Comparison of ENCODE assay signal across 1 cellular context in the genomic region with DNA sequence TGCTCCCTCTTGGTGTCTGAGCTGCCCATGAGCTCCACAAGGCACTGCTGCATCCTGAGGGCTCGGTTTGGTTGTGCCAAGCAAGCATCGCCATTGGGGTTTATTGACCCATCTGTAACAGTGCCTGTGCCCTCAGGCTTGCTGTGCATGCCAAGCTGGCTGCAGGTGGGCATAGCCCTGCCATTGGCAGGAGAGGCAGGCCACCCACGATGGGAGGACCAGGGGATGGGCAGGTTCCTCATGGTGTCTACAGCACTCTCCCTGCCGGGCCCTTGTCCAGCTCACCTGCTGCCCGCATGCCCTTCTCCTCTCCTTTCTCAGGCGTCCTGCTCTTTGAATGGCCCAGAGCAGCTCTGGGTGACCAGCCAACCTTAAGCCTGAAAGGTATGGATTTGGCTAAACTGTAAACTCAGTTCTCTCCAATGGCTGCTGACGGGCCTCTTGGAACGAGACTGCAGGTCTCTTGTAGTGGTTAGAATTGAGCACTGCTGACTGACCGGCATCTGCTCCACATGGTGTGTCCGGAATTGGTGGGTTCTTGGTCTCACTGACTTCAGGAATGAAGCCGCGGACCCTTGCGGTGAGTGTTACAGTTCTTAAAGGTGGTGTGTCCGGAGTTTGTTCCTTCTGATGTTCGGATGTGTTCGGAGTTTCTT.
TF ChIP-seq lines count a peak whose summit lies in the region.

No MANE protein-coding gene starts in this region.

TF ChIP-seq in H1, 55 proteins besides CTCF, POLR2A, EP300 and RAD21:
- no peak for TF ChIP-seq SIN3A (conservative IDR thresholded peaks at IDR 0.05 in 1 of 2, IDR thresholded peaks at IDR 0.05 in 1 of 2; ENCODE audit: low read depth in 1 of 2, low read length in 2 of 2)
